ENCODE assay signal across 8 cellular contexts in the genomic region with DNA sequence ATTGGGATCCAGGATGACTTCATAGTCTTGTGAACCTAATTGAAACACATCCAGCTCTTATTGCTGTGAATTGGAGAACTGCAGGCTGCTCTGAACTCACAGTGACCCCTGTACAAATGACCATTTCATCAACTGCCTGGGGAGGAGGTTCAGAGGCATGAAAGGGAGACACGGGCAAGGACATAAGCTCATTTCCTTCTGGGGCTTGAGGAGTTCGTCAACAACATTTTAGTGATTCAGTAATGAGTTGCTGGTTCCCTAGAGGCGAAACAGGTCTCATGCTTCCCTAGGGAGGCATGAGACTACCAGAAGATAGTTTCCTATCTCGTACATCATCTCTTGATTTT.
DNase-seq lines count a peak whose midpoint lies in the region; ATAC-seq and TF ChIP-seq lines count a peak whose summit lies in the region.

No MANE protein-coding gene starts in this region.

- peak; percentile 63 for DNase-seq in GM03348 (ENCODE audit: low spot score)
- peak in 1 of 2 experiments; percentile 26 for DNase-seq in SJSA1 (ENCODE audit: low read depth in 1 of 2, low spot score in 2 of 2)
- peak; percentile 93 for DNase-seq in fibroblast of villous mesenchyme (ENCODE audit: low read depth)
- DNase-seq in retina: peak; percentile 61
- no peak for DNase-seq in middle frontal gyrus (ENCODE audit: extremely low spot score, low spot score)
- DNase-seq in NCI-H524 treated with DMSO at 0.1 percent for 48 hours (lab: John Stamatoyannopoulos, UW): no peak
- DNase-seq in HuH-7.5 (ENCODE audit: low spot score): no peak

- ATAC-seq in HG02623 (IDR thresholded peaks at IDR 0.05; ENCODE audit: unreplicated experiment): no peak

- H3K4me3 ChIP-seq in SJSA1 (no peak overlapping the region), fibroblast of villous mesenchyme (ENCODE audit: low read depth, low read length) (no peak overlapping the region)

- no peaks in the 10 kb centered on the region for H3K27me3 ChIP-seq in SJSA1 (replicated peaks)

- H3K27ac ChIP-seq in SJSA1: peak overlapping the region; percentile 83

- H3K9me3 ChIP-seq in SJSA1 (replicated peaks): no peaks in the 10 kb centered on the region

- no peaks in the 10 kb centered on the region for H3K36me3 ChIP-seq in SJSA1

- TF ChIP-seq CTCF in fibroblast of villous mesenchyme (IDR thresholded peaks at IDR 0.05; ENCODE audit: insufficient read depth, low read depth, low read length): no peak

- peaks cover 24% of the 10 kb centered on the region for H3K4me1 ChIP-seq in SJSA1 (replicated peaks)

Comparison
In these comparisons a context has a peak if more than half of its experiments do, and no peak if none do; other contexts are left out.
1. DNase-seq: peak in GM03348 (single experiment), fibroblast of villous mesenchyme (single experiment) and retina (single experiment); none in middle frontal gyrus (single experiment), NCI-H524 treated with DMSO at 0.1 percent for 48 hours (single experiment) and HuH-7.5 (single experiment).